Comparison of ENCODE assay signal across 10 cellular contexts in the genomic region with DNA sequence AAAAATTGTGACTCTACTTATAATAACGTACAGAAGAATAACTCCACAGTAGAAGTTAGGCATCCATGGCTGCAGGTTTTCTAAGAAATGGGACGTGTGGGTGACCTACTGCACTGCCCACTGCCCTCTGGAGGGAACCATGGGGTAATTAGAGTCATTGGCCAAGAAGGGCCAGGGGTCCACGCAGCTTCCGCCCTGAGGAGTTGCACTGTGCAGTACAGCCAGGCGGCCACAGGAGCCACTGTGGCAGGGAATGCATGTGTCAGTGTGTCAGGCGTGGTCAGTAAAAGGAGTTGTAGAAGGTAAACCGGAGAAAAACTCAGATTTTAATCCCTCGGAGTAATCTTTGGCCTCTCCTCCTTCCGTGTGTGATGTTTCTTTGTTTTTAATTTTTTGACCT. TPM values are rescaled to one million over a fixed set of nuclear protein-coding genes. Genes with fewer than 3 reads are reported as not detected.
DNase-seq lines count a peak whose midpoint lies in the region; ATAC-seq, FAIRE-seq and TF ChIP-seq lines count a peak whose summit lies in the region.
"Had no signal": no experiment of that assay in that cellular context is flagged by ENCODE, and none has a peak within 500 bp of the region (broad histone marks: within the 10 kb centered on the region; RNA-seq: fewer than 3 reads in every experiment).

No MANE protein-coding gene starts in this region.

- H3K36me3 ChIP-seq in BLaER1 treated with 17β-estradiol and CSF1 and Interleukin-3, amounts not matched to agents 10 nM and 100 nM = peaks cover 37 to 69% (median 55%) of the 10 kb centered on the region in 11 experiments
- H3K36me3 ChIP-seq in small intestine (ENCODE audit: control insufficient read depth in 2 of 2, insufficient read depth in 2 of 2, low read length in 2 of 2) (peaks cover 1 to 3% of the 10 kb centered on the region in 2 donors), colonic mucosa (no peaks in the 10 kb centered on the region)
- H3K36me3 ChIP-seq: ovary had no signal

- no peak overlapping the region for H3K4me3 Mint-ChIP-seq in HFFc6
- H3K4me3 Mint-ChIP-seq in memory B cell = no peak overlapping the region

- peaks cover 18% of the 10 kb centered on the region for H3K4me1 Mint-ChIP-seq in HFFc6 (ENCODE audit: low read depth)
- H3K4me1 Mint-ChIP-seq in memory B cell = peaks cover 42% of the 10 kb centered on the region

- H3K4me1 ChIP-seq in BLaER1 treated with 17β-estradiol and CSF1 and Interleukin-3, amounts not matched to agents 10 nM and 100 nM = peaks cover 37 to 76% (median 72%) of the 10 kb centered on the region in 10 experiments
- H3K4me1 ChIP-seq in small intestine (ENCODE audit: control insufficient read depth in 2 of 2, insufficient read depth in 1 of 2, low read depth in 1 of 2, low read length in 1 of 2) (peaks cover 2 to 7% of the 10 kb centered on the region in 2 donors), colonic mucosa (no peaks in the 10 kb centered on the region)

- 70 to 83% (median 83%) methylated on average over 9 of the region's 9 CpGs for WGBS in small intestine, 3 donors

- H3K4me3 ChIP-seq in BLaER1 treated with 17β-estradiol and CSF1 and Interleukin-3, amounts not matched to agents 10 nM and 100 nM = no peak overlapping the region
- no peak overlapping the region for H3K4me3 ChIP-seq in small intestine (ENCODE audit: low read depth in 1 of 2, low read length in 2 of 2)
- no peak overlapping the region for H3K4me3 ChIP-seq in colonic mucosa
- H3K4me3 ChIP-seq: ovary had no signal

- peak overlapping the region in 9 of 11 experiments; percentile 6 to 54 (median 44); a peak in 16 of 22 replicates for H3K4me2 ChIP-seq in BLaER1 treated with 17β-estradiol and CSF1 and Interleukin-3, amounts not matched to agents 10 nM and 100 nM

- peaks cover 4 to 22% (median 11%) of the 10 kb centered on the region in 11 experiments; a peak in 14 of 22 replicates for H3K9me3 ChIP-seq in BLaER1 treated with 17β-estradiol and CSF1 and Interleukin-3, amounts not matched to agents 10 nM and 100 nM (replicated peaks in 1 of 11)
- H3K9me3 ChIP-seq in small intestine (ENCODE audit: control insufficient read depth, low read depth) (no peaks in the 10 kb centered on the region), colonic mucosa (no peaks in the 10 kb centered on the region)
- H3K9me3 ChIP-seq: ovary had no signal

- no peak for ATAC-seq in memory B cell (ENCODE audit: low read depth)

- intact Hi-C loops in colonic mucosa (cut with DNase I) = no loop called here

- H4K20me1 ChIP-seq in BLaER1 treated with 17β-estradiol and CSF1 and Interleukin-3, amounts not matched to agents 10 nM and 100 nM = peaks cover 41 to 93% (median 78%) of the 10 kb centered on the region in 11 experiments; a peak in 19 of 22 replicates

- H3K9ac ChIP-seq in BLaER1 treated with 17β-estradiol and CSF1 and Interleukin-3, amounts not matched to agents 10 nM and 100 nM = no peak overlapping the region
- no peak overlapping the region for H3K9ac ChIP-seq in colonic mucosa (ENCODE audit: low read depth in 2 of 2, low read length in 2 of 2)

- FAIRE-seq in small intestine (lab: Jason Lieb, UNC) = no peak

- H3K27ac ChIP-seq in BLaER1 treated with 17β-estradiol and CSF1 and Interleukin-3, amounts not matched to agents 10 nM and 100 nM = 0 out of 22 replicates have a peak overlapping the region, but pooled peaks of 1 of the 11 experiments have one; percentile 22
- H3K27ac ChIP-seq in angular gyrus (ENCODE audit: low read depth, low read length) (peak overlapping the region; percentile 7), small intestine (ENCODE audit: low read depth in 1 of 2, low read length in 1 of 2) (no peak overlapping the region), colonic mucosa (no peak overlapping the region)
- H3K27ac ChIP-seq: ovary had no signal

- no peak overlapping the region for H3K27ac Mint-ChIP-seq in HFFc6
- peak overlapping the region; percentile 28 for H3K27ac Mint-ChIP-seq in memory B cell

- no peaks in the 10 kb centered on the region for H3K27me3 ChIP-seq in BLaER1 treated with 17β-estradiol and CSF1 and Interleukin-3, amounts not matched to agents 10 nM and 100 nM
- H3K27me3 ChIP-seq in small intestine (ENCODE audit: control insufficient read depth in 2 of 2, insufficient read depth in 2 of 2, low read length in 2 of 2) = no peaks in the 10 kb centered on the region
- no peaks in the 10 kb centered on the region for H3K27me3 ChIP-seq in colonic mucosa
- H3K27me3 ChIP-seq: ovary had no signal

- TF ChIP-seq CTCF in HFFc6 (IDR thresholded peaks at IDR 0.05) (peak; percentile 22), colonic mucosa (IDR thresholded peaks at IDR 0.05) (no peak)

- no peaks in the 10 kb centered on the region for H3K27me3 Mint-ChIP-seq in HFFc6 (ENCODE audit: insufficient read depth)
- no peaks in the 10 kb centered on the region for H3K27me3 Mint-ChIP-seq in memory B cell

- H3K9me3 Mint-ChIP-seq in HFFc6 (no peaks in the 10 kb centered on the region), memory B cell (peaks cover 1% of the 10 kb centered on the region)

- H3K36me3 Mint-ChIP-seq in HFFc6 (ENCODE audit: low read depth) (no peaks in the 10 kb centered on the region), memory B cell (peaks cover 31% of the 10 kb centered on the region)

- no peak for DNase-seq in HFFc6
- DNase-seq in memory B cell (ENCODE audit: low spot score in 2 of 2) = no peak
- no peak for DNase-seq in cerebellar cortex (ENCODE audit: low spot score)
- no peak for DNase-seq in NK-92 (lab: John Stamatoyannopoulos, UW; ENCODE audit: unreplicated experiment)
- DNase-seq in small intestine = no peak
- DNase-seq in colonic mucosa = no peak
- DNase-seq: activated CD4-positive, alpha-beta T cell treated with anti-CD3 and anti-CD28 coated beads for 1 hour; ovary had no signal

RNA-seq across cellular contexts. Expression of a gene that starts 24.8 kb away (rescaled TPM):
- 10 to 100 TPM; 18.6 to 20.2 (median 19.8) TPM for total RNA-seq in HFFc6 (2021; fragmentation: NEBNext Ultra II Directional; extraction: Animal tissue kit (Norgen Biotek cat#: 25700))
- 100 to 1,000 TPM in 2 of 3 donors, 10 to 100 TPM in 1; 59.6 to 124 (median 103) TPM for polyA plus RNA-seq in small intestine
- 10 to 100 TPM; 51.3 to 67.5 TPM for total RNA-seq in colonic mucosa
